Comparison of ENCODE assay signal across 9 cellular contexts in the genomic region with DNA sequence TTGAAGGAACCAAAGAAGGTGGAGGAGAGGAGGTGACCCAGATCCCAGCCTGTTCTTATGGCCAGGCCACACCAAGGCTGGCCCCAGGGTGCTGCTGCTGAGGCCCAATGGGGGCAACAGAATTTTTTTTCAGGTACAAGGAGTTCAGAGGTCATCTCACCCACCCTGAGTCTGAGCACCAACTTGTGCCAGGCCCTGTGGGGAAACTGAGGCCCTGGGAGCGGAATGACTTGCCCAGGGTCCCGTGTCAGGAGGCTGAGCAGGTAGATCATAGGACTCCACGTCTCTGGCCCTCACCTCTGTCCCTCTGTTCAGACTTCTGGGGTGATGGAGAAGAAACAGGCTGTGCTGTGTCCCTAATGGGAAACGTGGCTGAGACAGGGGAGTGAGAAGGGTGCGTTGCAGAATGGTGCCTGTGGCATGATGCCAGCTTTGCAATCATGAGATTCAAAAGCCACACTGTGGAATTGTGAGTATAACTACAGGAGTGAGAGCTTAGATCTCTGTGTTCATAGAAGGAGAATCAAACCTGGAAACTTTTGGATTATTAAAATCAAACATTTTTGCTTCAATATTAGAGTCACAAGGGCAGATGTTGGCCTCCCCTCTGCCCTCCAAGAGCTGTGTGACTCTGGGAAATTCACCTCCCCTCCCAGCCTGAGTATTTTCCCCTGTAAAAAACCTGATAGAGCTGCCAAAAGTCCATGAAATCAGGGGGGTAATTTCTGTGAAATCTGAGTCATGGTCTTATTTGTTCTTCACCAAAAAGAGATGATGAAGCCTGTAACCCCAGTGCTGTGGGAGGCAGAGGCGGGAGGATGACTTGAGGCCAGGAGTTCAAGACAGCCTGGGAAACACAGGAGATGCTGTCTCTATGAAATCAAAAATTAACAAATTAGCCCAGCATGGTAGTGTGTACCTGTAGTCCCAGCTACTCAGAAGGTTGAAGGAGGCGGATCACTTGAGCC. TPM values are rescaled to one million over a fixed set of nuclear protein-coding genes. Genes with fewer than 3 reads are reported as not detected.
DNase-seq lines count a peak whose midpoint lies in the region; ATAC-seq and TF ChIP-seq lines count a peak whose summit lies in the region.
"Had no signal": no experiment of that assay in that cellular context is flagged by ENCODE, and none has a peak within 500 bp of the region (broad histone marks: within the 10 kb centered on the region; RNA-seq: fewer than 3 reads in every experiment).

No MANE protein-coding gene starts in this region.

- peak; percentile 9 for DNase-seq in NCI-H748 (lab: John Stamatoyannopoulos, UW; ENCODE audit: unreplicated experiment)
- DNase-seq in NCI-H748 treated with DMSO at 0.1 percent for 48 hours (lab: John Stamatoyannopoulos, UW) = no peak
- DNase-seq in adipocyte (ENCODE audit: low read depth) = peak; percentile 49
- no peak for DNase-seq in memory B cell (ENCODE audit: low spot score in 2 of 2)
- no peak for DNase-seq in thoracic aorta (ENCODE audit: low spot score)
- DNase-seq in HPDE6-E6E7 (ENCODE audit: extremely low spot score) = no peak
- no peak for DNase-seq in 8988T
- DNase-seq in NCI-H146 (lab: John Stamatoyannopoulos, UW) = no peak

- H3K36me3 Mint-ChIP-seq in memory B cell = peaks cover 2% of the 10 kb centered on the region

- H3K4me3 ChIP-seq in adipocyte (ENCODE audit: low read length) (peak overlapping the region; percentile 84), thoracic aorta (peak overlapping the region; percentile 71)
- H3K4me3 ChIP-seq: SK-N-MC had no signal

- H3K27ac Mint-ChIP-seq in memory B cell = peak overlapping the region; percentile 97

- no peaks in the 10 kb centered on the region for H3K9me3 Mint-ChIP-seq in memory B cell

- H3K9ac ChIP-seq in adipocyte (ENCODE audit: low read length) = peak overlapping the region; percentile 86

- H3K9me3 ChIP-seq in adipocyte (ENCODE audit: control insufficient read depth, low read length) (peaks cover 7% of the 10 kb centered on the region), thoracic aorta (no peaks in the 10 kb centered on the region)

- H3K27me3 Mint-ChIP-seq in memory B cell = no peaks in the 10 kb centered on the region

- ATAC-seq in memory B cell (ENCODE audit: low read depth) = no peak
- no peak for ATAC-seq in thoracic aorta (ENCODE audit: insufficient number of reproducible peaks, low FRiP score, low read depth)

- TF ChIP-seq CTCF in thoracic aorta (IDR thresholded peaks at IDR 0.05) = no peak

- H3K27me3 ChIP-seq in adipocyte (replicated peaks; ENCODE audit: control insufficient read depth, insufficient read depth, low read length) (no peaks in the 10 kb centered on the region), thoracic aorta (replicated peaks; ENCODE audit: insufficient read depth) (no peaks in the 10 kb centered on the region)

- peaks cover 36% of the 10 kb centered on the region for H3K4me1 ChIP-seq in adipocyte (ENCODE audit: control insufficient read depth, insufficient read depth, low read length)
- H3K4me1 ChIP-seq in thoracic aorta (ENCODE audit: control insufficient read depth in 1 of 2, low read depth in 2 of 2) = peaks cover 9 to 37% of the 10 kb centered on the region in 2 donors

- peaks cover 35% of the 10 kb centered on the region for H3K4me1 Mint-ChIP-seq in memory B cell

- H3K4me3 Mint-ChIP-seq in memory B cell = peak overlapping the region; percentile 90

- no peaks in the 10 kb centered on the region for H3K36me3 ChIP-seq in adipocyte (ENCODE audit: control insufficient read depth, insufficient read depth, low read length, severe bottlenecking)
- no peaks in the 10 kb centered on the region for H3K36me3 ChIP-seq in thoracic aorta

- H3K27ac ChIP-seq in thoracic aorta = peak overlapping the region; percentile 29 to 61
- H3K27ac ChIP-seq: SK-N-MC had no signal

RNA-seq across cellular contexts. Expression of a gene that starts 0.9 kb away (rescaled TPM):
- total RNA-seq in thoracic aorta = 10 to 100 TPM; 40.1 to 47.3 TPM

RNA-seq across cellular contexts. Expression of a gene that starts 14.5 kb away (rescaled TPM):
- 10 to 100 TPM; 35.9 to 84.9 TPM for total RNA-seq in thoracic aorta

RNA-seq across cellular contexts. Expression of a gene that starts 52.2 kb away (rescaled TPM):
- total RNA-seq in thoracic aorta = 10 to 100 TPM in 1 of 2 donors, 1 to 10 TPM in 1; 1.4 to 30.3 TPM

Comparison
In these comparisons a context has a peak if more than half of its experiments do, and no peak if none do; other contexts are left out.
1. DNase-seq: peak in NCI-H748 (single experiment) and adipocyte (single experiment); none in NCI-H748 treated with DMSO at 0.1 percent for 48 hours (single experiment), memory B cell (0 of 2), thoracic aorta (single experiment), HPDE6-E6E7 (single experiment), 8988T (single experiment) and NCI-H146 (single experiment).